In genomic region chr2:213107728-213108127, GRCh38 we compare ENCODE assay signal across 23 cellular contexts. TPM values are rescaled to one million over a fixed set of nuclear protein-coding genes. Genes with fewer than 3 reads are reported as not detected.
DNase-seq lines count a peak whose midpoint lies in the region; ATAC-seq and TF ChIP-seq lines count a peak whose summit lies in the region.
"Had no signal": no experiment of that assay in that cellular context is flagged by ENCODE, and none has a peak within 500 bp of the region (broad histone marks: within the 10 kb centered on the region; RNA-seq: fewer than 3 reads in every experiment).

No MANE protein-coding gene starts in this region.

- H3K36me3 ChIP-seq in SU-DHL-6 (ENCODE audit: low read length) = no peaks in the 10 kb centered on the region; the same call in 1 of the 2 replicates
- H3K36me3 ChIP-seq: ovary, Peyer's patch, SJCRH30, vagina had no signal

- H3K4me3 Mint-ChIP-seq in stimulated activated naive CD8-positive, alpha-beta T cell treated with anti-CD3 and anti-CD28 coated beads, Interleukin-15, Interleukin-2, amounts not matched to agents 100 ng/mL and 50 ng/mL, for 24 hours = peak overlapping the region; percentile 59
- peak overlapping the region; percentile 56 to 61 for H3K4me3 Mint-ChIP-seq in effector memory CD8-positive, alpha-beta T cell

- H3K36me3 Mint-ChIP-seq in stimulated activated naive CD8-positive, alpha-beta T cell treated with anti-CD3 and anti-CD28 coated beads, Interleukin-15, Interleukin-2, amounts not matched to agents 100 ng/mL and 50 ng/mL, for 24 hours (ENCODE audit: low read depth) = no peaks in the 10 kb centered on the region
- peaks cover 3% of the 10 kb centered on the region for H3K36me3 Mint-ChIP-seq in effector memory CD8-positive, alpha-beta T cell (ENCODE audit: insufficient read depth)
- H3K36me3 Mint-ChIP-seq: CD4-positive, alpha-beta memory T cell; naive thymus-derived CD4-positive, alpha-beta T cell had no signal

- no peak overlapping the region for H3K9ac ChIP-seq in SU-DHL-6 (ENCODE audit: low read length)

- peak overlapping the region; percentile 77 for H3K27ac Mint-ChIP-seq in stimulated activated naive CD8-positive, alpha-beta T cell treated with anti-CD3 and anti-CD28 coated beads, Interleukin-15, Interleukin-2, amounts not matched to agents 100 ng/mL and 50 ng/mL, for 24 hours
- peak overlapping the region; percentile 59 to 87 for H3K27ac Mint-ChIP-seq in effector memory CD8-positive, alpha-beta T cell

- intact Hi-C loops in Right ventricle myocardium superior (cut with DNase I) = no loop called here

- no peak overlapping the region for H2AFZ ChIP-seq in SU-DHL-6 (ENCODE audit: low read depth, low read length, severe bottlenecking)

- no peak overlapping the region for H3K4me3 ChIP-seq in SU-DHL-6 (ENCODE audit: insufficient read depth, low read length, poor library complexity, severe bottlenecking)
- H3K4me3 ChIP-seq: ovary, Peyer's patch, SJCRH30, testis, vagina had no signal

- no peaks in the 10 kb centered on the region for H3K9me3 ChIP-seq in SU-DHL-6 (ENCODE audit: insufficient read depth, low read length)
- H3K9me3 ChIP-seq: ovary, Peyer's patch, SJCRH30, testis, vagina had no signal

- no peaks in the 10 kb centered on the region for H3K9me3 Mint-ChIP-seq in stimulated activated naive CD8-positive, alpha-beta T cell treated with anti-CD3 and anti-CD28 coated beads, Interleukin-15, Interleukin-2, amounts not matched to agents 100 ng/mL and 50 ng/mL, for 24 hours
- H3K9me3 Mint-ChIP-seq in effector memory CD8-positive, alpha-beta T cell = no peaks in the 10 kb centered on the region
- H3K9me3 Mint-ChIP-seq: CD4-positive, alpha-beta memory T cell; naive thymus-derived CD4-positive, alpha-beta T cell had no signal

- H3K27me3 ChIP-seq in SU-DHL-6 (ENCODE audit: low read length) = no peaks in the 10 kb centered on the region
- H3K27me3 ChIP-seq: ovary, Peyer's patch, SJCRH30, testis, vagina had no signal

- no peak for DNase-seq in stimulated activated naive CD8-positive, alpha-beta T cell treated with anti-CD3 and anti-CD28 coated beads, Interleukin-15, Interleukin-2, amounts not matched to agents 100 U/mL and 50 U/mL, for 24 hours
- no peak for DNase-seq in effector memory CD8-positive, alpha-beta T cell
- DNase-seq in Right ventricle myocardium superior (no peak), glomerular visceral epithelial cell (ENCODE audit: extremely low spot score) (no peak), DMS114 treated with DMSO at 0.1 percent for 48 hours (lab: John Stamatoyannopoulos, UW; ENCODE audit: unreplicated experiment) (no peak)
- DNase-seq: activated CD4-positive, alpha-beta T cell treated with anti-CD3 and anti-CD28 coated beads for 48 hours; activated CD8-positive, alpha-beta memory T cell treated with anti-CD3 and anti-CD28 coated beads, Interleukin-2, amount 50 U/mL, for 48 hours; CD4-positive, alpha-beta memory T cell; GDM1; GOT3; KBM-7; left ventricle myocardium superior; naive thymus-derived CD4-positive, alpha-beta T cell; NCI-H1417 treated with DMSO at 0.1 percent for 48 hours; NCI-H2107; NCI-H510A; ovary; Peyer's patch; SJCRH30; testis had no signal

- no peak for ATAC-seq in stimulated activated naive CD8-positive, alpha-beta T cell treated with anti-CD3 and anti-CD28 coated beads, Interleukin-15, Interleukin-2, amounts not matched to agents 100 U/mL and 50 U/mL, for 24 hours
- ATAC-seq in effector memory CD8-positive, alpha-beta T cell (replicated peaks) = no peak
- no peak for ATAC-seq in Right ventricle myocardium superior (ENCODE audit: poor library complexity)
- ATAC-seq: left ventricle myocardium superior; naive thymus-derived CD4-positive, alpha-beta T cell had no signal

- peaks cover 8% of the 10 kb centered on the region; the same call in 1 of the 2 replicates for H4K20me1 ChIP-seq in SU-DHL-6 (ENCODE audit: low read depth, low read length)

- H3K27ac ChIP-seq in SU-DHL-6 (ENCODE audit: low read depth, low read length) = peak overlapping the region; percentile 6; the same call in 1 of the 2 replicates
- H3K27ac ChIP-seq: ovary, Peyer's patch, SJCRH30, testis, vagina had no signal

- peak overlapping the region; percentile 24 for H3K4me2 ChIP-seq in SU-DHL-6 (ENCODE audit: low read depth, low read length, poor library complexity, severe bottlenecking)

- no peaks in the 10 kb centered on the region for H3K9me2 ChIP-seq in SU-DHL-6 (replicated peaks; ENCODE audit: insufficient read depth, low read length)

- TF ChIP-seq CTCF in SU-DHL-6 (IDR thresholded peaks at IDR 0.05; ENCODE audit: insufficient read depth, low read length, poor library complexity, severe bottlenecking) = no peak

- peaks cover 36% of the 10 kb centered on the region for H3K4me1 Mint-ChIP-seq in stimulated activated naive CD8-positive, alpha-beta T cell treated with anti-CD3 and anti-CD28 coated beads, Interleukin-15, Interleukin-2, amounts not matched to agents 100 ng/mL and 50 ng/mL, for 24 hours (ENCODE audit: low read depth)
- peaks cover 20 to 28% of the 10 kb centered on the region in 2 donors for H3K4me1 Mint-ChIP-seq in effector memory CD8-positive, alpha-beta T cell (ENCODE audit: low read depth in 2 of 2)

- no peaks in the 10 kb centered on the region for H3K27me3 Mint-ChIP-seq in stimulated activated naive CD8-positive, alpha-beta T cell treated with anti-CD3 and anti-CD28 coated beads, Interleukin-15, Interleukin-2, amounts not matched to agents 100 ng/mL and 50 ng/mL, for 24 hours
- no peaks in the 10 kb centered on the region for H3K27me3 Mint-ChIP-seq in effector memory CD8-positive, alpha-beta T cell
- H3K27me3 Mint-ChIP-seq: CD4-positive, alpha-beta memory T cell had no signal

- H3F3A ChIP-seq in SU-DHL-6 (ENCODE audit: insufficient read depth) = peaks cover 9% of the 10 kb centered on the region; the same call in 1 of the 2 replicates

- peaks cover 95% of the 10 kb centered on the region for H3K79me2 ChIP-seq in SU-DHL-6 (ENCODE audit: insufficient read depth, low read length)

RNA-seq across cellular contexts. Expression of gene IKZF2, which starts 43.7 kb away (rescaled TPM):
- 4.3 TPM for total RNA-seq in Right ventricle myocardium superior
